8 cellular contexts compared by ENCODE assay signal in the genomic region with DNA sequence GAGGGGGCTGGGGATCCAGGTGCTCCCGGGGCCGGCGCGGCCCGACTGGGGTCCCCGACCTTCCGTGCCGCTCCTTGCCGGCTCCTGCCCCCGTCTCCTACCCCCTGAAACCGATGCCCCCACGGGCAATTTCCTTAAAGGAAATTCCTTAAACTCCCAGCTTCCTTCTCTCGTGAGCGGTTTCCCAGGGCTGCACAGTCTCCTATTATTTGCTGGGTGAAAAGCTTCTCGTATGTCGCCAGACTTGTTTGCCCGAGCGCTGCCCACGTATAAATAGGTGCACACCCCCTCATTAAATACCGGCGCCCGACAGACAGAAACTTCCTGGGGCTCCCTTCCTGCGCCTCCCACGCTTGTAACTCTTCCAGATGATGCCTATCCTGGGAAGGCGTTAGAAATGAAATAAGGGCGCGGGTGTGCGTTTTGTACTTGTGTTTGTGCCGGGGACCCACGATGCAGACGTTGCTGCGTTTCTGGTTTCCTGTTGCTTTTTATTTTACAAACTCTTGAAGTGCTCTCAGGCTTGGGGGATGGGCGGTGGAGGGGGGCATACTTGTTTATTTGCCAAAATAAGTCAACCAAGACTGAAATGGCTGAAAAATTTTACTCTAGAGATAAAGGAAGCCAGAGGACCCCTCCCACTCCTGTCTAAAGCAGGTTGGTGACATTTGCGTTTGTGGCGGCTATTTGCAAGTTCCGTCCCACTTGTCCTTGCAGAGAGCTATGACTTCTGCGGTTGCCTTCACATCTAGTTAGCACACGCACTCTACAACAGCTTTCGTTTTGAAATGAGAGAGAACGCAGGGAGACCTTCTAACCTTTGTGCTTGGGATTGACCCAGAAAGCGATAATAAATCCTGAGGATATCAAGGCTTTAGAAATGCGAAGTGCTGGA. TPM values are rescaled to one million over a fixed set of nuclear protein-coding genes. Genes with fewer than 3 reads are reported as not detected.
DNase-seq lines count a peak whose midpoint lies in the region; ATAC-seq and TF ChIP-seq lines count a peak whose summit lies in the region.

No MANE protein-coding gene starts in this region.

- intact Hi-C loops in sigmoid colon (cut with DNase I), result no loop called here

- ATAC-seq in HG02981 (IDR thresholded peaks at IDR 0.05; ENCODE audit: unreplicated experiment) (peak; percentile 44), GM19395 (IDR thresholded peaks at IDR 0.05; ENCODE audit: unreplicated experiment) (no peak)

- peak in 1 of 2 donors; percentile 20 for TF ChIP-seq POLR2A in sigmoid colon (IDR thresholded peaks at IDR 0.05)

- H3K27me3 ChIP-seq in GM06990 (replicated peaks; ENCODE audit: control insufficient read depth, insufficient read depth, low read length), result no peaks in the 10 kb centered on the region; the same call in 1 of the 2 replicates
- peaks cover 4% of the 10 kb centered on the region; the same call in 1 of the 2 replicates for H3K27me3 ChIP-seq in iPS DF 6.9 (ENCODE audit: control insufficient read depth, insufficient read depth, low read length)
- H3K27me3 ChIP-seq in sigmoid colon, result no peaks in the 10 kb centered on the region

- H3K9me3 ChIP-seq in iPS DF 6.9 (ENCODE audit: control insufficient read depth, insufficient read depth, low read length) (no peaks in the 10 kb centered on the region), sigmoid colon (no peaks in the 10 kb centered on the region)

- H3K27ac ChIP-seq in iPS DF 6.9 (ENCODE audit: low read length) (no peak overlapping the region), sigmoid colon (peak overlapping the region; percentile 53 to 66 (median 64))

- peaks cover 3% of the 10 kb centered on the region; the same call in 1 of the 2 replicates for H3K4me1 ChIP-seq in iPS DF 6.9 (ENCODE audit: control insufficient read depth, insufficient read depth, low read length)
- H3K4me1 ChIP-seq in sigmoid colon, result peaks cover 0 to 18% (median 11%) of the 10 kb centered on the region in 4 donors

- WGBS in iPS DF 6.9 (ENCODE audit: insufficient coverage, insufficient read length), result no CpG with 5 or more reads among the region's 42 CpGs
- 0 to 1% methylated on average over 42 of the region's 42 CpGs for WGBS in sigmoid colon, 2 donors

- in situ Hi-C loops in astrocyte of the cerebellum (cut with HindIII; ENCODE audit: low sequenced_read_pairs), result no loop called here

- TF ChIP-seq EP300 in sigmoid colon (IDR thresholded peaks at IDR 0.05), result no peak

- no peak for TF ChIP-seq CTCF in GM06990 (IDR thresholded peaks at IDR 0.05; ENCODE audit: insufficient read depth, low read length, poor library complexity, severe bottlenecking)
- TF ChIP-seq CTCF in astrocyte of the cerebellum (IDR thresholded peaks at IDR 0.05; ENCODE audit: low read depth, low read length, missing control alignments), result no peak
- TF ChIP-seq CTCF in sigmoid colon (IDR thresholded peaks at IDR 0.05), result no peak

- H3K4me3 ChIP-seq in GM06990 (replicated peaks; ENCODE audit: low read depth, low read length), result peak overlapping the region; percentile 68
- H3K4me3 ChIP-seq in astrocyte of the cerebellum (ENCODE audit: low read depth, low read length), result peak overlapping the region; percentile 54
- H3K4me3 ChIP-seq in iPS DF 6.9 (ENCODE audit: low read length), result peak overlapping the region; percentile 72; the same call in 1 of the 2 replicates
- H3K4me3 ChIP-seq in sigmoid colon, result peak overlapping the region; percentile 38 to 74 (median 73)

- peak; percentile 44 for DNase-seq in GM06990 (ENCODE audit: extremely low read depth, insufficient read length)
- peak; percentile 76 for DNase-seq in RPMI8226
- DNase-seq in astrocyte of the cerebellum (ENCODE audit: low read depth), result no peak
- no peak for DNase-seq in iPS DF 6.9 (ENCODE audit: low read depth, low spot score)
- peak; percentile 66 for DNase-seq in sigmoid colon
- no peak for DNase-seq in D341Med (ENCODE audit: low spot score)

- H3K36me3 ChIP-seq in GM06990 (ENCODE audit: control insufficient read depth, insufficient read depth, low read length) (no peaks in the 10 kb centered on the region), iPS DF 6.9 (ENCODE audit: control insufficient read depth, insufficient read depth, low read length) (no peaks in the 10 kb centered on the region), sigmoid colon (no peaks in the 10 kb centered on the region)

RNA-seq across cellular contexts. Expression of a gene that starts 1.0 kb away (rescaled TPM):
- 10 to 100 TPM in 1 of 4 donors, 1 to 10 TPM in 3; 4.2 to 15.2 (median 5.5) TPM for total RNA-seq in sigmoid colon
- 10 to 100 TPM; 21.5 to 77.4 (median 24.6) TPM for polyA plus RNA-seq in sigmoid colon

RNA-seq across cellular contexts. Expression of a gene that starts 59.6 kb away (rescaled TPM):
- 10 to 100 TPM in 3 of 4 donors, 1 to 10 TPM in 1; 8.6 to 17.2 (median 15.3) TPM for total RNA-seq in sigmoid colon
- polyA plus RNA-seq in sigmoid colon, result 10 to 100 TPM; 53.2 to 64.7 (median 54.1) TPM

Comparison
In these comparisons a context has a peak if more than half of its experiments do, and no peak if none do; other contexts are left out.
1. DNase-seq: peak in GM06990 (single experiment), RPMI8226 (single experiment) and sigmoid colon (single experiment); none in astrocyte of the cerebellum (single experiment), iPS DF 6.9 (single experiment) and D341Med (single experiment).
2. Peak in every context shown above with its lines, with median percentiles within 50 percentile points of each other: H3K4me3 ChIP-seq.